In genomic region chr10:95550073-95550672, GRCh38 we compare ENCODE assay signal across 24 cellular contexts. TPM values are rescaled to one million over a fixed set of nuclear protein-coding genes. Genes with fewer than 3 reads are reported as not detected.
DNase-seq lines count a peak whose midpoint lies in the region; ATAC-seq and TF ChIP-seq lines count a peak whose summit lies in the region.
"Had no signal": no experiment of that assay in that cellular context is flagged by ENCODE, and none has a peak within 500 bp of the region (broad histone marks: within the 10 kb centered on the region; RNA-seq: fewer than 3 reads in every experiment).

No MANE protein-coding gene starts in this region.

- POLR2A ChIA-PET in RWPE1 (lab: Yijun Ruan, JAX; ENCODE audit: low non-redundant PET): no interaction called here

- CTCF ChIA-PET in RWPE1 (lab: Yijun Ruan, JAX): no interaction called here

- H3K4me1 ChIP-seq in thoracic aorta (ENCODE audit: control insufficient read depth in 1 of 2, low read depth in 2 of 2): peaks cover 63 to 97% of the 10 kb centered on the region in 2 donors

- peak overlapping the region; percentile 44 to 61 for H3K27ac ChIP-seq in thoracic aorta
- no peak overlapping the region for H3K27ac ChIP-seq in RWPE1
- H3K27ac ChIP-seq: A549, BLaER1, breast epithelium, SJCRH30, thyroid gland had no signal

- peaks cover 8% of the 10 kb centered on the region for H3K36me3 ChIP-seq in thoracic aorta
- H3K36me3 ChIP-seq: BLaER1, breast epithelium, SJCRH30, thyroid gland had no signal

- ATAC-seq in left colon (peak; percentile 68), thoracic aorta (ENCODE audit: insufficient number of reproducible peaks, low FRiP score, low read depth) (no peak)
- ATAC-seq: activated CD4-positive, CD25-positive, alpha-beta regulatory T cell treated with anti-CD3 and anti-CD28 coated beads, Interleukin-2, amount 50 U/mL, for 24 hours; esophagus mucosa; natural killer cell treated with Interleukin-12 subunit alpha and Interleukin-12 subunit beta and Interleukin-15 and Interleukin-18, amount 100 ng/mL, for 72 hours had no signal

- H3K9me3 ChIP-seq in thoracic aorta: no peaks in the 10 kb centered on the region
- H3K9me3 ChIP-seq: A549, BLaER1, SJCRH30, thyroid gland had no signal

- no peak overlapping the region for H3K4me3 ChIP-seq in astrocyte of the spinal cord (ENCODE audit: low read depth, low read length)
- peak overlapping the region; percentile 47 for H3K4me3 ChIP-seq in thoracic aorta
- H3K4me3 ChIP-seq in foreskin fibroblast (ENCODE audit: low read depth in 1 of 2, low read length in 2 of 2): no peak overlapping the region
- H3K4me3 ChIP-seq: A549, BLaER1, breast epithelium, lung, SJCRH30, thyroid gland had no signal

- intact Hi-C loops in left colon (cut with DNase I, micrococcal nuclease): no loop called here

- H3K27me3 ChIP-seq in thoracic aorta (replicated peaks; ENCODE audit: insufficient read depth): no peaks in the 10 kb centered on the region
- H3K27me3 ChIP-seq: BLaER1, breast epithelium, SJCRH30, thyroid gland had no signal

- in situ Hi-C loops in astrocyte of the spinal cord (cut with HindIII; ENCODE audit: low sequenced_read_pairs): no loop called here

- DNase-seq in NCI-H2196 (lab: John Stamatoyannopoulos, UW; ENCODE audit: unreplicated experiment) (peak; percentile 12), NCI-H2196 treated with DMSO at 0.1 percent for 48 hours (lab: John Stamatoyannopoulos, UW; ENCODE audit: unreplicated experiment) (no peak), astrocyte of the spinal cord (ENCODE audit: low read depth, low spot score) (peak; percentile 53), left colon (no peak), thoracic aorta (ENCODE audit: low spot score) (no peak), foreskin fibroblast (no peak), RWPE1 (ENCODE audit: low spot score) (no peak)
- DNase-seq in stimulated activated CD4-positive, alpha-beta T cell treated with anti-CD3 and anti-CD28 coated beads, Interleukin-15, amount 100 ng/mL, for 24 hours: no peak
- DNase-seq: activated naive CD8-positive, alpha-beta T cell treated with anti-CD3 and anti-CD28 coated beads for 36 hours; DMS 273 treated with DMSO at 0.1 percent for 48 hours; glutamatergic neuron; NCI-H1930; NCI-H524 treated with DMSO at 0.1 percent for 48 hours; stimulated activated CD4-positive, alpha-beta T cell treated with anti-CD3 and anti-CD28 coated beads, Interleukin-12 subunit alpha, Interleukin-12 subunit beta, amount 100 ng/mL, for 4 hours; T-helper 2 cell; thyroid gland had no signal

- TF ChIP-seq CTCF in astrocyte of the spinal cord (IDR thresholded peaks at IDR 0.05; ENCODE audit: low read depth, low read length): no peak
- TF ChIP-seq CTCF in thoracic aorta (IDR thresholded peaks at IDR 0.05): no peak
- no peak for TF ChIP-seq CTCF in foreskin fibroblast (IDR thresholded peaks at IDR 0.05; ENCODE audit: low read depth, low read length)
- TF ChIP-seq CTCF in RWPE1 (conservative IDR thresholded peaks at IDR 0.05; ENCODE audit: low read depth): no peak

RNA-seq across cellular contexts. Expression of gene SORBS1, which starts 11.0 kb away (rescaled TPM):
- 100 to 1,000 TPM in 1 of 2 donors, 10 to 100 TPM in 1; 20.6 to 120 TPM for total RNA-seq in left colon
- 1,000 to 10,000 TPM; 1,110 to 1,659 TPM for total RNA-seq in thoracic aorta

Comparison
In these comparisons a context has a peak if more than half of its experiments do, and no peak if none do; other contexts are left out.
1. DNase-seq: peak in NCI-H2196 (single experiment) and astrocyte of the spinal cord (single experiment); none in NCI-H2196 treated with DMSO at 0.1 percent for 48 hours (single experiment), left colon (0 of 2), thoracic aorta (single experiment), stimulated activated CD4-positive, alpha-beta T cell treated with anti-CD3 and anti-CD28 coated beads, Interleukin-15, amount 100 ng/mL, for 24 hours (single experiment), foreskin fibroblast (0 of 2) and RWPE1 (single experiment).
2. RNA of gene SORBS1, which starts 11.0 kb away (total RNA-seq): 1,110 to 1,659 TPM in thoracic aorta; 20.6 to 120 TPM in left colon; every median in the first group is over 4 times any median in the second.